Comparison of ENCODE assay signal across 1 cellular context in genomic region chr2:188284251-188284650, GRCh38. TPM values are rescaled to one million over a fixed set of nuclear protein-coding genes. Genes with fewer than 3 reads are reported as not detected.
"Had no signal": no experiment of that assay in that cellular context is flagged by ENCODE, and none has a peak within 500 bp of the region (broad histone marks: within the 10 kb centered on the region; RNA-seq: fewer than 3 reads in every experiment).

No MANE protein-coding gene starts in this region.

RNA-seq across cellular contexts. Expression of gene GULP1, which starts 7.4 kb away (rescaled TPM):
- polyA plus RNA-seq: immature natural killer cell had no signal
